ENCODE assay signal across 8 cellular contexts in the genomic region with DNA sequence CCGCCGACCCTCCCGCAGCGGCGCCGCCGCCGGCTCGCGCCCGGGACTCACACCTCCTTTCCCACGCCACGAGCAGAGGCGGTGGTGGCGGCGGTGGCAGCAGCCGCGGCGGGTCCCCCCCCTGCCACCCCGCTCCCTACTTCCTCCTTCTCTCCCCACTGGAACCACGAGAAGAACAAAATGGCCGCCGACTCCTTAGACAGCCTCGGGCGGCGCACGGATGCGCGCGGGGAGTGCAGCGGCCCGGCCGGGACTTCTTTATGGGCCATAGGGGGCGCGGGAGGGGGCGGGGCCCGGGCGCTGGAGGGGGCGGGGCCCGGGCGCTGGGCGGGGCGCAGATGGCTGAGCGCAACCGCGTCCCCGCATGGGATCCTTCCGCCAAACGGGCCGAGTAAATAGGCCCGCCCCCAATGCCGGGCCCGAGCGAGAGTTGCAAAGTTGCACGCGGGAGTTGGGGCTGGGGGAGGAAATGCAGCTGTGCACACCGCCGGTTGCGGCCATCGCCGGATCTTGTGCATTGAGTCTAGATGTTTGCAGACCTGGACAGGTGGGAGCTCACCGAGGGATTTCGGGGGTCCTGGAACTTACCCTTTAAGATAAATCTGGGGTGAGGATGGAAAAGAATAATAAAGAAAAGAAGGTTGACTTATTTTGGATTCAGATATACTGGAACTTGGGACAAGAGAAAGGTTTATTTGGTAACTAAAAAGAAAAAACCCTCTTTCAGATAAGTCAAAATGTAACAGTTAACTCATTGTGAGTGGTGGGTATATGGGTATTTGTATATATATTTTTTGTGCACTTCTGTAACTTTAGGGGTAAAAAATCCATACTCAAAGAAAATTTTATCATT. TPM values are rescaled to one million over a fixed set of nuclear protein-coding genes. Genes with fewer than 3 reads are reported as not detected.
DNase-seq lines count a peak whose midpoint lies in the region; ATAC-seq and TF ChIP-seq lines count a peak whose summit lies in the region.

Gene PPP1CC (minus strand): TSS at position 174 of the 853 bp plus-strand sequence. CDS start 184 bp downstream, outside the sequence.

- H3K36me3 Mint-ChIP-seq in chondrocyte (ENCODE audit: low read depth), result no peaks in the 10 kb centered on the region

- peak within 1 kb of the TSS; percentile 99 for H3K4me3 Mint-ChIP-seq in chondrocyte (ENCODE audit: unreplicated experiment)

- DNase-seq in AG09309 (ENCODE audit: low read depth) (peak; percentile 65), NCI-H510A treated with DMSO at 0.1 percent for 48 hours (lab: John Stamatoyannopoulos, UW) (peak; percentile 92), chondrocyte (ENCODE audit: low spot score) (peak; percentile 97), kidney epithelial cell (ENCODE audit: low read depth) (peak; percentile 55)
- DNase-seq in activated CD4-positive, alpha-beta T cell treated with anti-CD3 and anti-CD28 coated beads for 24 hours (ENCODE audit: low read depth in 2 of 2), result peak; percentile 81 to 83
- peak; percentile 94 for DNase-seq in stimulated activated CD4-positive, alpha-beta T cell treated with anti-CD3 and anti-CD28 coated beads, Interleukin-15, amount 100 ng/mL, for 24 hours

- TF ChIP-seq POLR2A in GM19099 (IDR thresholded peaks at IDR 0.05; ENCODE audit: extremely low read depth, insufficient read length, low read depth), result peak; percentile 92

- H3K27me3 Mint-ChIP-seq in chondrocyte (ENCODE audit: low read depth), result no peaks in the 10 kb centered on the region

- TF ChIP-seq CTCF in AG09309 (IDR thresholded peaks at IDR 0.05; ENCODE audit: control insufficient read depth, insufficient read depth, low read depth, low read length, missing control alignments) (no peak), chondrocyte (IDR thresholded peaks at IDR 0.05) (no peak), kidney epithelial cell (IDR thresholded peaks at IDR 0.05; ENCODE audit: insufficient read depth, low read length, poor library complexity, severe bottlenecking) (no peak)

- H3K4me3 ChIP-seq in AG09309 (ENCODE audit: control insufficient read depth, low read depth, low read length) (peak within 1 kb of the TSS; percentile 94), kidney epithelial cell (ENCODE audit: low read depth, low read length) (peak within 1 kb of the TSS; percentile 96)

- H3K4me1 Mint-ChIP-seq in chondrocyte (ENCODE audit: low read depth), result peaks cover 63% of the 10 kb centered on the region

- ATAC-seq in HG03432 (IDR thresholded peaks at IDR 0.05; ENCODE audit: unreplicated experiment), result peak; percentile 78

- peak within 1 kb of the TSS; percentile 89 for H3K27ac Mint-ChIP-seq in chondrocyte (ENCODE audit: unreplicated experiment)

- H3K36me3 ChIP-seq in kidney epithelial cell (ENCODE audit: control insufficient read depth, insufficient read depth, low read length), result no peaks in the 10 kb centered on the region

- H3K27me3 ChIP-seq in kidney epithelial cell (ENCODE audit: control insufficient read depth, insufficient read depth, low read length), result no peaks in the 10 kb centered on the region

- H3K9me3 Mint-ChIP-seq in chondrocyte (ENCODE audit: low read depth), result no peaks in the 10 kb centered on the region

RNA-seq across cellular contexts. Expression of gene PPP1CC, which starts in this region (rescaled TPM):
- total RNA-seq in chondrocyte (71.8 to 91.4 TPM (median 82.5 TPM) in 3 replicates), kidney epithelial cell (81.6 and 93.1 TPM in 2 replicates)

Comparison
In these comparisons a context has a peak if more than half of its experiments do, and no peak if none do; other contexts are left out.
1. Peak in every context shown above with its lines: DNase-seq, ATAC-seq and H3K4me3 ChIP-seq.